8 cellular contexts compared by ENCODE assay signal in genomic region chr1:1273152-1273534, GRCh38. TPM values are rescaled to one million over a fixed set of nuclear protein-coding genes. Genes with fewer than 3 reads are reported as not detected.
DNase-seq lines count a peak whose midpoint lies in the region; ATAC-seq, FAIRE-seq and TF ChIP-seq lines count a peak whose summit lies in the region.

No MANE protein-coding gene starts in this region.

- H3K27me3 ChIP-seq in Caco-2 (replicated peaks; ENCODE audit: control insufficient read depth, insufficient read depth, low read length): no peaks in the 10 kb centered on the region
- H3K27me3 ChIP-seq in hepatocyte: no peaks in the 10 kb centered on the region

- peaks cover 30% of the 10 kb centered on the region for H3K36me3 Mint-ChIP-seq in Caco-2 (ENCODE audit: insufficient read depth, unreplicated experiment)
- H3K36me3 Mint-ChIP-seq in activated CD4-positive, alpha-beta memory T cell treated with anti-CD3 and anti-CD28 coated beads for 36 hours: peaks cover 20% of the 10 kb centered on the region
- peaks cover 24 to 30% of the 10 kb centered on the region in 2 donors for H3K36me3 Mint-ChIP-seq in stimulated activated naive B cell treated with anti-CD40 and anti-IgM and Interleukin-4, amounts not matched to agents 10 μg/mL and 1 μg/mL and 100 μg/mL, for 72 hours

- H3K36me3 ChIP-seq in Caco-2 (ENCODE audit: control insufficient read depth, insufficient read depth, low read length) (no peaks in the 10 kb centered on the region), hepatocyte (replicated peaks; ENCODE audit: insufficient read depth, low read depth) (no peaks in the 10 kb centered on the region)

- BruUV-seq in Caco-2 (replicated peaks; lab: Mats Ljungman, UMichigan): no TSS peak

- CTCF ChIA-PET in Caco-2 (lab: Charles Lee): interaction anchor here (0.6 to 0.7 kb wide), 6 partner anchors 23 to 596 kb away, joined by 4 to 7 read pairs (median 5); no protein-coding TSS in a partner anchor
- CTCF ChIA-PET in activated CD4-positive, alpha-beta memory T cell treated with anti-CD3 and anti-CD28 coated beads for 36 hours (lab: Charles Lee): interaction anchor here (1.3 kb wide), 1 partner anchor 63 kb away, joined by 3 read pairs; no protein-coding TSS in a partner anchor

- POLR2A ChIA-PET in Caco-2 (lab: Charles Lee): interaction anchor here (0.5 to 0.7 kb wide), 7 partner anchors 11 to 307 kb away, joined by 3 to 6 read pairs (median 5); partner anchors contain the start of gene PLEKHN1
- POLR2A ChIA-PET in activated CD4-positive, alpha-beta memory T cell treated with anti-CD3 and anti-CD28 coated beads for 36 hours (lab: Charles Lee): interaction anchor here (0.6 to 1.8 kb wide), 3 partner anchors 42 to 157 kb away, joined by 3 to 5 read pairs (median 3); partner anchors contain the start of genes C1orf159 and MRPL20

- H4K20me1 ChIP-seq in hepatocyte (ENCODE audit: insufficient read depth, poor library complexity, severe bottlenecking): peaks cover 43% of the 10 kb centered on the region

- H3K9me2 ChIP-seq in hepatocyte (replicated peaks; ENCODE audit: insufficient read depth): no peaks in the 10 kb centered on the region

- ATAC-seq in HG02642 (IDR thresholded peaks at IDR 0.05; ENCODE audit: poor library complexity, unreplicated experiment): peak; percentile 4
- ATAC-seq in stimulated activated naive B cell treated with anti-CD40 and anti-IgM and Interleukin-4, amounts not matched to agents 10 μg/mL and 1 μg/mL and 100 μg/mL, for 72 hours (replicated peaks): peak; percentile 3 to 6
- ATAC-seq in HG03457 (IDR thresholded peaks at IDR 0.05; ENCODE audit: unreplicated experiment): no peak

- WGBS in hepatocyte (ENCODE audit: low lambda C conversion rate, missing lambda C conversion rate): under 1% methylated on average over 38 of the region's 39 CpGs

- H3K4me2 ChIP-seq in hepatocyte: peak overlapping the region; percentile 100

- H3K4me3 ChIP-seq in Caco-2 (ENCODE audit: low read depth, low read length) (peak overlapping the region; percentile 95), hepatocyte (peak overlapping the region; percentile 74)

- H3K79me2 ChIP-seq in hepatocyte: peaks cover 49% of the 10 kb centered on the region

- H3K4me3 Mint-ChIP-seq in Caco-2 (ENCODE audit: unreplicated experiment): peak overlapping the region; percentile 75
- H3K4me3 Mint-ChIP-seq in activated CD4-positive, alpha-beta memory T cell treated with anti-CD3 and anti-CD28 coated beads for 36 hours: peak overlapping the region; percentile 88
- peak overlapping the region; percentile 87 to 89 for H3K4me3 Mint-ChIP-seq in stimulated activated naive B cell treated with anti-CD40 and anti-IgM and Interleukin-4, amounts not matched to agents 10 μg/mL and 1 μg/mL and 100 μg/mL, for 72 hours

- DNase-seq in Caco-2: no peak
- no peak for DNase-seq in activated CD4-positive, alpha-beta memory T cell treated with anti-CD3 and anti-CD28 coated beads for 36 hours
- no peak for DNase-seq in hepatocyte (ENCODE audit: low spot score)
- no peak for DNase-seq in stimulated activated naive B cell treated with anti-CD40 and anti-IgM and Interleukin-4, amounts not matched to agents 10 μg/mL and 1 μg/mL and 100 μg/mL, for 72 hours
- DNase-seq in H4 (ENCODE audit: low spot score): no peak
- no peak for DNase-seq in D721Med (ENCODE audit: insufficient read length, low spot score)

- peak overlapping the region; percentile 78 for H3K27ac ChIP-seq in hepatocyte

- H2AFZ ChIP-seq in hepatocyte: no peak overlapping the region

- H3K9me3 ChIP-seq in Caco-2 (no peaks in the 10 kb centered on the region), hepatocyte (ENCODE audit: low read depth) (no peaks in the 10 kb centered on the region)

- no peak for FAIRE-seq in D721Med (lab: Jason Lieb, UNC)

- peak overlapping the region; percentile 35 for H3K27ac Mint-ChIP-seq in Caco-2 (ENCODE audit: unreplicated experiment)
- peak overlapping the region; percentile 62 for H3K27ac Mint-ChIP-seq in activated CD4-positive, alpha-beta memory T cell treated with anti-CD3 and anti-CD28 coated beads for 36 hours
- peak overlapping the region; percentile 94 for H3K27ac Mint-ChIP-seq in stimulated activated naive B cell treated with anti-CD40 and anti-IgM and Interleukin-4, amounts not matched to agents 10 μg/mL and 1 μg/mL and 100 μg/mL, for 72 hours

- TF ChIP-seq CTCF in Caco-2 (IDR thresholded peaks at IDR 0.05; ENCODE audit: insufficient read depth in 1 of 2, low read depth in 1 of 2, low read length in 1 of 2, severe bottlenecking in 1 of 2, unreplicated experiment in 1 of 2): no peak
- TF ChIP-seq CTCF in hepatocyte (IDR thresholded peaks at IDR 0.05; ENCODE audit: poor library complexity): no peak
- TF ChIP-seq CTCF in D721Med (IDR thresholded peaks at IDR 0.05; ENCODE audit: insufficient read depth, missing control alignments): no peak

- H3K27me3 Mint-ChIP-seq in Caco-2 (ENCODE audit: insufficient read depth, unreplicated experiment): no peaks in the 10 kb centered on the region
- no peaks in the 10 kb centered on the region for H3K27me3 Mint-ChIP-seq in activated CD4-positive, alpha-beta memory T cell treated with anti-CD3 and anti-CD28 coated beads for 36 hours
- no peaks in the 10 kb centered on the region for H3K27me3 Mint-ChIP-seq in stimulated activated naive B cell treated with anti-CD40 and anti-IgM and Interleukin-4, amounts not matched to agents 10 μg/mL and 1 μg/mL and 100 μg/mL, for 72 hours

- H3K4me1 Mint-ChIP-seq in Caco-2 (ENCODE audit: low read depth, unreplicated experiment): no peaks in the 10 kb centered on the region
- H3K4me1 Mint-ChIP-seq in activated CD4-positive, alpha-beta memory T cell treated with anti-CD3 and anti-CD28 coated beads for 36 hours (ENCODE audit: low read depth): peaks cover 32% of the 10 kb centered on the region
- peaks cover 29 to 42% of the 10 kb centered on the region in 2 donors for H3K4me1 Mint-ChIP-seq in stimulated activated naive B cell treated with anti-CD40 and anti-IgM and Interleukin-4, amounts not matched to agents 10 μg/mL and 1 μg/mL and 100 μg/mL, for 72 hours

- 0 out of 2 replicates have a peak, but pooled peaks cover 6% of the 10 kb centered on the region for H3K4me1 ChIP-seq in Caco-2
- H3K4me1 ChIP-seq in hepatocyte (ENCODE audit: insufficient read depth): peaks cover 22% of the 10 kb centered on the region

- intact Hi-C loops in Caco-2 (cut with micrococcal nuclease; ENCODE audit: unreplicated experiment): no loop called here
- intact Hi-C loops in activated CD4-positive, alpha-beta memory T cell treated with anti-CD3 and anti-CD28 coated beads for 36 hours (cut with micrococcal nuclease): loop anchor here (1.0 to 5.0 kb wide), 3 partner anchors 34 to 157 kb away; partner anchors contain the start of genes ACAP3, B3GALT6, C1orf159 and PUSL1

- H3K9me3 Mint-ChIP-seq in Caco-2 (ENCODE audit: unreplicated experiment): no peaks in the 10 kb centered on the region
- H3K9me3 Mint-ChIP-seq in activated CD4-positive, alpha-beta memory T cell treated with anti-CD3 and anti-CD28 coated beads for 36 hours: no peaks in the 10 kb centered on the region
- H3K9me3 Mint-ChIP-seq in stimulated activated naive B cell treated with anti-CD40 and anti-IgM and Interleukin-4, amounts not matched to agents 10 μg/mL and 1 μg/mL and 100 μg/mL, for 72 hours: no peaks in the 10 kb centered on the region

RNA-seq across cellular contexts. Expression of gene UBE2J2, which starts 0.5 kb away (rescaled TPM):
- total RNA-seq in Caco-2 (2022): 57.2 and 62.7 TPM in 2 replicates
- total RNA-seq in activated CD4-positive, alpha-beta memory T cell treated with anti-CD3 and anti-CD28 coated beads for 36 hours: 10 to 100 TPM; 58.7 to 61.6 TPM
- 31.3 and 31.7 TPM in 2 replicates for total RNA-seq in hepatocyte
- polyA plus RNA-seq in hepatocyte: 66.7 and 81.0 TPM in 2 replicates
- total RNA-seq in H4 (2014; rRNA removed; shearing (Covaris generic)): 52.7 and 66.5 TPM in 2 replicates

RNA-seq across cellular contexts. Expression of gene SCNN1D, which starts 7.1 kb away (rescaled TPM):
- total RNA-seq in Caco-2 (2022) (1.0 and 2.8 TPM in 2 replicates), hepatocyte (1.0 and 1.8 TPM in 2 replicates)
- total RNA-seq in activated CD4-positive, alpha-beta memory T cell treated with anti-CD3 and anti-CD28 coated beads for 36 hours: 1 to 10 TPM; 4.9 to 7.2 TPM
- 3.5 and 3.9 TPM in 2 replicates for polyA plus RNA-seq in hepatocyte
- total RNA-seq in H4 (2014; rRNA removed; shearing (Covaris generic)): 0.53 and 1.9 TPM in 2 replicates

RNA-seq across cellular contexts. Expression of gene C1QTNF12, which starts 26.6 kb away (rescaled TPM):
- 3.4 and 3.7 TPM in 2 replicates for total RNA-seq in Caco-2 (2022)
- 1 to 10 TPM; 3.8 to 4.2 TPM for total RNA-seq in activated CD4-positive, alpha-beta memory T cell treated with anti-CD3 and anti-CD28 coated beads for 36 hours
- total RNA-seq in hepatocyte: 3.8 and 4.1 TPM in 2 replicates
- 5.2 and 6.6 TPM in 2 replicates for polyA plus RNA-seq in hepatocyte
- 0.21 TPM in 1 of 2 replicates, not detected in the other for total RNA-seq in H4 (2014; rRNA removed; shearing (Covaris generic))

RNA-seq across cellular contexts. Expression of gene ACAP3, which starts 34.6 kb away (rescaled TPM):
- total RNA-seq in Caco-2 (2022) (46.6 and 48.5 TPM in 2 replicates), hepatocyte (50.9 and 56.0 TPM in 2 replicates)
- total RNA-seq in activated CD4-positive, alpha-beta memory T cell treated with anti-CD3 and anti-CD28 coated beads for 36 hours: 10 to 100 TPM; 31.8 to 32.0 TPM
- 87.1 and 108 TPM in 2 replicates for polyA plus RNA-seq in hepatocyte
- 10.6 and 16.6 TPM in 2 replicates for total RNA-seq in H4 (2014; rRNA removed; shearing (Covaris generic))

RNA-seq across cellular contexts. Expression of gene PUSL1, which starts 35.3 kb away (rescaled TPM):
- total RNA-seq in Caco-2 (2022) (39.8 and 43.8 TPM in 2 replicates), hepatocyte (27.7 and 36.2 TPM in 2 replicates)
- 10 to 100 TPM; 19.7 to 23.1 TPM for total RNA-seq in activated CD4-positive, alpha-beta memory T cell treated with anti-CD3 and anti-CD28 coated beads for 36 hours
- polyA plus RNA-seq in hepatocyte: 27.4 and 37.2 TPM in 2 replicates
- total RNA-seq in H4 (2014; rRNA removed; shearing (Covaris generic)): 24.7 and 29.3 TPM in 2 replicates

Comparison
In these comparisons a context has a peak if more than half of its experiments do, and no peak if none do; other contexts are left out.
1. H3K27ac Mint-ChIP-seq: peak in every context shown above with its lines; median percentile 94 in stimulated activated naive B cell treated with anti-CD40 and anti-IgM and Interleukin-4, amounts not matched to agents 10 μg/mL and 1 μg/mL and 100 μg/mL, for 72 hours; 62 in activated CD4-positive, alpha-beta memory T cell treated with anti-CD3 and anti-CD28 coated beads for 36 hours; 35 in Caco-2.